In the genomic region with DNA sequence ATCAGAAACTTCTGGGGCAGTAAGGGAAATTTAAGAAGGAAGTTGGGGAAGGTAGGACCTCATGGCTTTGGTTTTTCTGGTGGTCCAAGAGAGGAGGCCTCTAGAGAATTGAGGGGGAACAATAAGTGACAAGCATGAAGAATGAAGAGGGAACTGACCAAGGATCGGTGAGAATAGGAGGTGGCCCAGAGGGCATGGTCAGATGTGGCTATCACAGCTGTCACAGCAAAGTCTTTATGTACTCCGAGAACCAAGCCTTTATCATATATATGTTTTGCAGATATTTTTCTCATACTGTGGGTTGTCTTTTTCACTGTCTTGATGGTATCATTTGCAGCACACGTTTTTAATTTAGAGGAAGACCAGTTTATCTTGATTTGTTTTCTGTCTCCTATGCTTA, we compare ENCODE assay signal across 10 cellular contexts.
DNase-seq lines count a peak whose midpoint lies in the region; ATAC-seq and TF ChIP-seq lines count a peak whose summit lies in the region.
"Had no signal": no experiment of that assay in that cellular context is flagged by ENCODE, and none has a peak within 500 bp of the region (broad histone marks: within the 10 kb centered on the region; RNA-seq: fewer than 3 reads in every experiment).

No MANE protein-coding gene starts in this region.

- peak overlapping the region; percentile 99 for H3K27ac Mint-ChIP-seq in activated naive CD8-positive, alpha-beta T cell
- peak overlapping the region; percentile 96 to 100 (median 100) for H3K27ac Mint-ChIP-seq in naive thymus-derived CD8-positive, alpha-beta T cell
- H3K27ac Mint-ChIP-seq in Calu3 (ENCODE audit: unreplicated experiment) (no peak overlapping the region), Caco-2 (ENCODE audit: unreplicated experiment) (no peak overlapping the region)

- no TSS peak for BruUV-seq in Calu3 (replicated peaks; lab: Mats Ljungman, UMichigan)
- BruUV-seq in Caco-2 (replicated peaks; lab: Mats Ljungman, UMichigan): no TSS peak

- H3K27ac ChIP-seq in right atrium auricular region: peak overlapping the region; percentile 71 to 77

- H3K4me1 ChIP-seq in right atrium auricular region: peaks cover 0 to 43% of the 10 kb centered on the region in 2 donors
- peaks cover 2% of the 10 kb centered on the region; the same call in 1 of the 2 replicates for H3K4me1 ChIP-seq in Caco-2

- no peaks in the 10 kb centered on the region for H3K9me3 ChIP-seq in right atrium auricular region
- no peaks in the 10 kb centered on the region for H3K9me3 ChIP-seq in Caco-2
- H3K9me3 ChIP-seq: body of pancreas had no signal

- POLR2A ChIA-PET in naive thymus-derived CD8-positive, alpha-beta T cell (lab: Charles Lee): interaction anchor here (0.6 to 5.3 kb wide), 12 partner anchors 9 to 119 kb away, joined by 3 to 312 read pairs (median 8); a partner anchor contains a TSS
- POLR2A ChIA-PET in Caco-2 (lab: Charles Lee): no interaction called here

- H3K9me3 Mint-ChIP-seq in activated naive CD8-positive, alpha-beta T cell (ENCODE audit: low read depth): no peaks in the 10 kb centered on the region
- no peaks in the 10 kb centered on the region for H3K9me3 Mint-ChIP-seq in naive thymus-derived CD8-positive, alpha-beta T cell
- H3K9me3 Mint-ChIP-seq in Calu3 (ENCODE audit: low read depth, unreplicated experiment): peaks cover 5% of the 10 kb centered on the region
- H3K9me3 Mint-ChIP-seq in Caco-2 (ENCODE audit: unreplicated experiment): no peaks in the 10 kb centered on the region

- H3K36me3 Mint-ChIP-seq in activated naive CD8-positive, alpha-beta T cell: peaks cover 25% of the 10 kb centered on the region
- H3K36me3 Mint-ChIP-seq in naive thymus-derived CD8-positive, alpha-beta T cell: peaks cover 4 to 53% (median 16%) of the 10 kb centered on the region in 3 donors
- peaks cover 5% of the 10 kb centered on the region for H3K36me3 Mint-ChIP-seq in Calu3 (ENCODE audit: insufficient read depth, unreplicated experiment)
- H3K36me3 Mint-ChIP-seq in Caco-2 (ENCODE audit: insufficient read depth, unreplicated experiment): peaks cover 25% of the 10 kb centered on the region

- intact Hi-C loops in Right ventricle myocardium superior (cut with DNase I) (no loop called here), Calu3 (cut with micrococcal nuclease; ENCODE audit: unreplicated experiment) (no loop called here), posterior vena cava (cut with DNase I) (loop anchor here in 1 of 2 donors (1.0 kb wide), 1 partner anchor 58 kb away; no protein-coding TSS in a partner anchor), Caco-2 (cut with micrococcal nuclease; ENCODE audit: unreplicated experiment) (no loop called here)

- H3K4me3 ChIP-seq in right atrium auricular region (no peak overlapping the region), Caco-2 (ENCODE audit: low read depth, low read length) (no peak overlapping the region)
- H3K4me3 ChIP-seq: body of pancreas had no signal

- no peaks in the 10 kb centered on the region for H3K27me3 Mint-ChIP-seq in activated naive CD8-positive, alpha-beta T cell
- no peaks in the 10 kb centered on the region for H3K27me3 Mint-ChIP-seq in naive thymus-derived CD8-positive, alpha-beta T cell
- H3K27me3 Mint-ChIP-seq in Calu3 (ENCODE audit: unreplicated experiment): no peaks in the 10 kb centered on the region
- H3K27me3 Mint-ChIP-seq in Caco-2 (ENCODE audit: insufficient read depth, unreplicated experiment): no peaks in the 10 kb centered on the region

- no peak for ATAC-seq in Right ventricle myocardium superior (ENCODE audit: poor library complexity)
- ATAC-seq in naive thymus-derived CD8-positive, alpha-beta T cell: no peak
- ATAC-seq: body of pancreas had no signal

- DNase-seq in right atrium auricular region (ENCODE audit: low spot score): no peak
- DNase-seq in Right ventricle myocardium superior: no peak
- no peak for DNase-seq in naive thymus-derived CD8-positive, alpha-beta T cell
- no peak for DNase-seq in Calu3
- DNase-seq in activated gamma-delta T cell treated with Interleukin-2 at 50 U/mL for 16 hours: no peak
- no peak for DNase-seq in posterior vena cava (ENCODE audit: low spot score)
- no peak for DNase-seq in Caco-2
- DNase-seq: body of pancreas, SIG-M5 had no signal

- CTCF ChIA-PET in Calu3 (lab: Charles Lee) (interaction anchor here (0.6 kb wide), 1 partner anchor 109 kb away, joined by 5 read pairs; no protein-coding TSS in a partner anchor), Caco-2 (lab: Charles Lee) (no interaction called here)

- peaks cover 89% of the 10 kb centered on the region for H3K4me1 Mint-ChIP-seq in activated naive CD8-positive, alpha-beta T cell (ENCODE audit: low read depth)
- peaks cover 43 to 94% (median 90%) of the 10 kb centered on the region in 4 donors for H3K4me1 Mint-ChIP-seq in naive thymus-derived CD8-positive, alpha-beta T cell
- H3K4me1 Mint-ChIP-seq in Calu3 (ENCODE audit: low read depth, unreplicated experiment) (peaks cover 12% of the 10 kb centered on the region), Caco-2 (ENCODE audit: low read depth, unreplicated experiment) (no peaks in the 10 kb centered on the region)

- H3K4me3 Mint-ChIP-seq in activated naive CD8-positive, alpha-beta T cell: peak overlapping the region; percentile 88
- H3K4me3 Mint-ChIP-seq in naive thymus-derived CD8-positive, alpha-beta T cell: peak overlapping the region; percentile 84 to 97 (median 92)
- no peak overlapping the region for H3K4me3 Mint-ChIP-seq in Calu3 (ENCODE audit: low read depth, unreplicated experiment)
- no peak overlapping the region for H3K4me3 Mint-ChIP-seq in Caco-2 (ENCODE audit: unreplicated experiment)

- no peaks in the 10 kb centered on the region for H3K27me3 ChIP-seq in right atrium auricular region
- no peaks in the 10 kb centered on the region for H3K27me3 ChIP-seq in Caco-2 (replicated peaks; ENCODE audit: control insufficient read depth, insufficient read depth, low read length)
- H3K27me3 ChIP-seq: body of pancreas had no signal

- H3K36me3 ChIP-seq in right atrium auricular region (no peaks in the 10 kb centered on the region), Caco-2 (ENCODE audit: control insufficient read depth, insufficient read depth, low read length) (no peaks in the 10 kb centered on the region)

- no peak for TF ChIP-seq CTCF in right atrium auricular region (IDR thresholded peaks at IDR 0.05)
- TF ChIP-seq CTCF in Calu3 (IDR thresholded peaks at IDR 0.05; ENCODE audit: unreplicated experiment): no peak
- TF ChIP-seq CTCF in Caco-2 (IDR thresholded peaks at IDR 0.05; ENCODE audit: insufficient read depth in 1 of 2, low read depth in 1 of 2, low read length in 1 of 2, severe bottlenecking in 1 of 2, unreplicated experiment in 1 of 2): no peak

Comparison
In these comparisons a context has a peak if more than half of its experiments do, and no peak if none do; other contexts are left out.
1. H3K27ac Mint-ChIP-seq: peak in activated naive CD8-positive, alpha-beta T cell (single experiment) and naive thymus-derived CD8-positive, alpha-beta T cell (10 of 10); none in Calu3 (single experiment) and Caco-2 (single experiment).
2. H3K4me3 Mint-ChIP-seq: peak in activated naive CD8-positive, alpha-beta T cell (single experiment) and naive thymus-derived CD8-positive, alpha-beta T cell (10 of 10); none in Calu3 (single experiment) and Caco-2 (single experiment).